Comparison of ENCODE assay signal across 10 cellular contexts in the genomic region with DNA sequence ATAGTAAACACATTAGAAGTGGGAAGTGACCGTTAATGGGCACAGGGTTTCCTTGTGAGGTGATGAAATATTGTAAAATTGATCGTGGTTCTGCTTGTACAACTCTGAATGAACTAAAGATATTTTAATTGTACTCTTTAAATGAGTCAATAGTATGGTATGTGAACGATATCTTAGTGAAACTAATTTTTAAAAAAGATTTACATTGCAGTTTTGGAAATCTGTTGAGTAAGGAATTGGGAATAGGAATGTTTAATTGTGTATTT. TPM values are rescaled to one million over a fixed set of nuclear protein-coding genes. Genes with fewer than 3 reads are reported as not detected.
A peak's percentile ranks its signal among the peaks of the same experiment; 100 is the strongest.
DNase-seq lines count a peak whose midpoint lies in the region; ATAC-seq, FAIRE-seq and TF ChIP-seq lines count a peak whose summit lies in the region.
"Had no signal": no experiment of that assay in that cellular context is flagged by ENCODE, and none has a peak within 500 bp of the region (broad histone marks: within the 10 kb centered on the region; RNA-seq: fewer than 3 reads in every experiment).

No MANE protein-coding gene starts in this region.

- peak overlapping the region; percentile 85 for H3K4me2 ChIP-seq in GM12878 (ENCODE audit: control insufficient read depth, insufficient read depth)

- H3K4me3 Mint-ChIP-seq in CD4-positive, alpha-beta T cell: peak overlapping the region; percentile 98
- H3K4me3 Mint-ChIP-seq in naive thymus-derived CD8-positive, alpha-beta T cell: peak overlapping the region in 9 of 10 donors; percentile 30 to 99 (median 98)

- H3K27me3 ChIP-seq in CD4-positive, alpha-beta T cell (ENCODE audit: control insufficient read depth, insufficient read depth, low read length): no peaks in the 10 kb centered on the region
- no peaks in the 10 kb centered on the region for H3K27me3 ChIP-seq in HUES6 (ENCODE audit: control insufficient read depth, insufficient read depth, low read length)
- H3K27me3 ChIP-seq in GM12878 (replicated peaks in 1 of 2; ENCODE audit: control insufficient read depth in 2 of 2, insufficient read depth in 2 of 2, low read length in 1 of 2): no peaks in the 10 kb centered on the region

- 10% methylated on average over 3 of the region's 3 CpGs for WGBS in GM12878 (ENCODE audit: insufficient coverage, insufficient replicate concordance, low lambda C conversion rate, missing lambda C conversion rate)

- no peaks in the 10 kb centered on the region for H3K27me3 Mint-ChIP-seq in CD4-positive, alpha-beta T cell
- H3K27me3 Mint-ChIP-seq in naive thymus-derived CD8-positive, alpha-beta T cell: no peaks in the 10 kb centered on the region

- H3K4me3 ChIP-seq in HUES6 (ENCODE audit: low read depth, low read length): peak overlapping the region; percentile 88
- peak overlapping the region; percentile 91 for H3K4me3 ChIP-seq in GM12878

- H3K79me2 ChIP-seq in GM12878 (ENCODE audit: control insufficient read depth, insufficient read depth, low read length): peaks cover 63% of the 10 kb centered on the region

- ATAC-seq in CD4-positive, alpha-beta T cell (ENCODE audit: poor library complexity): no peak
- ATAC-seq in GM12878 (no peak), HG02973 (IDR thresholded peaks at IDR 0.05; ENCODE audit: unreplicated experiment) (no peak)
- no peak for ATAC-seq in naive thymus-derived CD8-positive, alpha-beta T cell

- no peaks in the 10 kb centered on the region for H4K20me1 ChIP-seq in GM12878 (ENCODE audit: control insufficient read depth, insufficient read depth)

- CTCF ChIA-PET in CD4-positive, alpha-beta T cell (lab: Charles Lee): no interaction called here
- CTCF ChIA-PET in GM12878 (lab: Yijun Ruan, JAX): interaction anchor here (0.6 to 2.1 kb wide), 2 partner anchors 36 to 157 kb away, joined by 3 to 6 read pairs; partner anchors contain the start of gene PTGR2

- H3K4me1 ChIP-seq in HUES6 (ENCODE audit: control insufficient read depth, insufficient read depth, low read length) (peaks cover 10% of the 10 kb centered on the region), GM12878 (ENCODE audit: control insufficient read depth, insufficient read depth, low read length) (peaks cover 11% of the 10 kb centered on the region)

- intact Hi-C loops in CD4-positive, alpha-beta T cell (cut with DNase I, micrococcal nuclease): loop anchor here (5.0 to 10.0 kb wide), 2 partner anchors 36 to 164 kb away; partner anchors contain the start of gene PTGR2 (in 1 of the 2)
- intact Hi-C loops in GM12878 (cut with micrococcal nuclease; ENCODE audit: unreplicated experiment): loop anchor here (5.0 kb wide), 1 partner anchor 161 kb away; no protein-coding TSS in a partner anchor

- TF ChIP-seq POLR2A in GM12878 (IDR thresholded peaks at IDR 0.05; ENCODE audit: low read depth, low read length): no peak

- TF ChIP-seq CTCF in CD4-positive, alpha-beta T cell (IDR thresholded peaks at IDR 0.05): no peak
- no peak for TF ChIP-seq CTCF in GM12878 (IDR thresholded peaks at IDR 0.05 in 2 of 3, conservative IDR thresholded peaks at IDR 0.05 in 1 of 3; ENCODE audit: control insufficient read depth in 2 of 3, extremely low read depth in 1 of 3, insufficient read depth in 1 of 3, low read depth in 3 of 3, low read length in 3 of 3)

- peak overlapping the region; percentile 53 for H3K27ac ChIP-seq in CD4-positive, alpha-beta T cell (ENCODE audit: low read depth, low read length)
- H3K27ac ChIP-seq in HUES6 (ENCODE audit: low read depth, low read length) (no peak overlapping the region), GM12878 (ENCODE audit: control insufficient read depth, insufficient read depth) (peak overlapping the region; percentile 33; the same call in 1 of the 2 replicates)

- peaks cover 53% of the 10 kb centered on the region for H3K4me1 Mint-ChIP-seq in CD4-positive, alpha-beta T cell (ENCODE audit: low read depth)
- peaks cover 25 to 60% (median 55%) of the 10 kb centered on the region in 4 donors for H3K4me1 Mint-ChIP-seq in naive thymus-derived CD8-positive, alpha-beta T cell

- RAD21 ChIA-PET in GM12878 (lab: Charles Lee; ENCODE audit: unreplicated experiment): interaction anchor here (0.6 kb wide), 2 partner anchors 39 to 797 kb away, joined by 3 to 4 read pairs; no protein-coding TSS in a partner anchor

- no peak for TF ChIP-seq EP300 in GM12878 (IDR thresholded peaks at IDR 0.05; ENCODE audit: borderline replicate concordance in 1 of 2, control insufficient read depth in 1 of 2, low read depth in 2 of 2, low read length in 2 of 2)

- SMC1A ChIA-PET in GM12878 (lab: Charles Lee; ENCODE audit: uncharacterized antibody, unreplicated experiment): interaction anchor here (0.5 to 1.3 kb wide), 3 partner anchors 10 to 243 kb away, joined by 3 read pairs; no protein-coding TSS in a partner anchor

- peak overlapping the region; percentile 94 for H3K27ac Mint-ChIP-seq in CD4-positive, alpha-beta T cell
- H3K27ac Mint-ChIP-seq in naive thymus-derived CD8-positive, alpha-beta T cell: peak overlapping the region in 9 of 10 donors; percentile 98 to 100 (median 99)

- FAIRE-seq in GM12878 (lab: Jason Lieb, UNC): no peak
- no peak for FAIRE-seq in HTR-8/SVneo (lab: Jason Lieb, UNC)
- FAIRE-seq: GM18507 had no signal

- H3K9me3 ChIP-seq in CD4-positive, alpha-beta T cell (ENCODE audit: control insufficient read depth, low read length): no peaks in the 10 kb centered on the region
- H3K9me3 ChIP-seq in HUES6 (ENCODE audit: control insufficient read depth, insufficient read depth, low read depth, low read length): no peaks in the 10 kb centered on the region
- H3K9me3 ChIP-seq in GM12878 (replicated peaks; ENCODE audit: control insufficient read depth, insufficient read depth, low read length): no peaks in the 10 kb centered on the region

- POLR2A ChIA-PET in CD4-positive, alpha-beta T cell (lab: Charles Lee): interaction anchor here (1.1 to 3.8 kb wide), 4 partner anchors 19 to 830 kb away, joined by 3 to 31 read pairs (median 12); partner anchors contain the start of genes PTGR2 and RBM25
- POLR2A ChIA-PET in GM12878 (lab: Charles Lee): interaction anchor here (0.6 kb wide), 1 partner anchor 139 kb away, joined by 3 read pairs; no protein-coding TSS in a partner anchor
- POLR2A ChIA-PET in naive thymus-derived CD8-positive, alpha-beta T cell (lab: Charles Lee): interaction anchor here (0.5 to 0.9 kb wide), 4 partner anchors 37 to 177 kb away, joined by 3 to 5 read pairs (median 3); partner anchors contain the start of gene PTGR2

- peaks cover 9% of the 10 kb centered on the region for H3K36me3 ChIP-seq in HUES6 (ENCODE audit: control insufficient read depth, insufficient read depth, low read length)
- peaks cover 0 to 3% of the 10 kb centered on the region in 2 experiments; a peak in 1 of 4 replicates for H3K36me3 ChIP-seq in GM12878 (ENCODE audit: control insufficient read depth in 2 of 2, insufficient read depth in 2 of 2, low read length in 1 of 2)

- no peak for TF ChIP-seq RAD21 in GM12878 (IDR thresholded peaks at IDR 0.05; ENCODE audit: insufficient read depth, low read depth, low read length)

- DNase-seq in CD4-positive, alpha-beta T cell: no peak
- DNase-seq in GM12878 (ENCODE audit: low read depth, low spot score) (no peak), hippocampal formation (lab: John Stamatoyannopoulos, UW) (no peak), NCI-H187 (lab: John Stamatoyannopoulos, UW) (no peak), HTR-8/SVneo (ENCODE audit: insufficient read length, low spot score) (no peak)
- DNase-seq in naive thymus-derived CD8-positive, alpha-beta T cell: no peak
- DNase-seq: NCI-H2227 treated with DMSO at 0.1 percent for 48 hours had no signal

- no TSS peak for BruUV-seq in GM12878 (replicated peaks; lab: Mats Ljungman, UMichigan)

- H3K36me3 Mint-ChIP-seq in CD4-positive, alpha-beta T cell (ENCODE audit: low read depth): peaks cover 32% of the 10 kb centered on the region
- peaks cover 0 to 21% (median 0%) of the 10 kb centered on the region in 3 donors for H3K36me3 Mint-ChIP-seq in naive thymus-derived CD8-positive, alpha-beta T cell

- H2AFZ ChIP-seq in GM12878 (ENCODE audit: control insufficient read depth, low read depth, low read length): no peak overlapping the region

- no peaks in the 10 kb centered on the region for H3K9me3 Mint-ChIP-seq in CD4-positive, alpha-beta T cell
- H3K9me3 Mint-ChIP-seq in naive thymus-derived CD8-positive, alpha-beta T cell: no peaks in the 10 kb centered on the region

- H3K9ac ChIP-seq in HUES6 (ENCODE audit: low read length) (peak overlapping the region; percentile 29), GM12878 (ENCODE audit: control insufficient read depth, insufficient read depth, low read length) (no peak overlapping the region; the same call in 1 of the 2 replicates)

- in situ Hi-C loops in GM12878 (cut with MboI): no loop called here

RNA-seq across cellular contexts. Expression of gene ZNF410, which starts 1.7 kb away (rescaled TPM):
- 10 to 100 TPM; 74.3 to 81.1 TPM for total RNA-seq in CD4-positive, alpha-beta T cell
- 93.5 and 105 TPM in 2 replicates for total RNA-seq in GM12878 (2013; cell fraction: nucleolus; rRNA removed)
- total RNA-seq in GM12878 (2014; rRNA removed) (50.7 and 54.7 TPM in 2 replicates), GM12878 (2014; rRNA removed; fragmentation: Illumina TruSeq; extraction: Trizol) (43.0 and 44.3 TPM in 2 replicates), GM12878 (2021) (32.1 and 33.9 TPM in 2 replicates)
- polyA plus RNA-seq in GM12878 (2011; ENCODE audit: low read depth): 22.6 TPM
- polyA plus RNA-seq in GM12878 (2011; rRNA removed) (41.7 and 49.3 TPM in 2 replicates), GM12878 (2014; fragmentation: Illumina TruSeq; extraction: Trizol) (41.7 and 45.5 TPM in 2 replicates), GM12878 (2014; fragmentation: Nextera tagmentation; extraction: Ambion mirVana) (10 to 100 TPM; 51.2 to 56.6 TPM), GM12878 (2014; rRNA removed) (30.1 and 31.2 TPM in 2 replicates), GM12878 (2016; fragmentation: Nextera tagmentation; extraction: Ambion mirVana) (10 to 100 TPM; 51.2 to 52.9 TPM)
- polyA plus RNA-seq in GM12878 (2011; cell fraction: cytosol; rRNA removed): 29.0 and 31.3 TPM in 2 replicates
- polyA plus RNA-seq in GM12878 (2011; cell fraction: nucleus; rRNA removed): 28.6 and 29.7 TPM in 2 replicates
- 20.2 and 24.2 TPM in 2 replicates for polyA plus RNA-seq in GM12878 (2012)
- 60.2 and 63.8 TPM in 2 replicates for polyA minus RNA-seq in GM12878 (2011; rRNA and poly(A)+ RNA removed)
- polyA minus RNA-seq in GM12878 (2011; cell fraction: cytosol; rRNA and poly(A)+ RNA removed): 12.0 and 13.3 TPM in 2 replicates
- polyA minus RNA-seq in GM12878 (2011; cell fraction: nucleus; rRNA and poly(A)+ RNA removed): 33.1 and 45.2 TPM in 2 replicates
- total RNA-seq in naive thymus-derived CD8-positive, alpha-beta T cell: 10 to 100 TPM; 50.6 to 56.9 TPM
- 10 to 100 TPM; 50.6 to 64.8 (median 50.8) TPM for polyA plus RNA-seq in naive thymus-derived CD8-positive, alpha-beta T cell

RNA-seq across cellular contexts. Expression of gene PTGR2, which starts 36.8 kb away (rescaled TPM):
- total RNA-seq in CD4-positive, alpha-beta T cell: 1 to 10 TPM in 1 of 2 experiments, under 1 TPM in 1; 0.70 to 1.1 TPM
- 12.8 and 18.8 TPM in 2 replicates for total RNA-seq in GM12878 (2013; cell fraction: nucleolus; rRNA removed)
- total RNA-seq in GM12878 (2014; rRNA removed): 4.2 and 5.9 TPM in 2 replicates
- total RNA-seq in GM12878 (2014; rRNA removed; fragmentation: Illumina TruSeq; extraction: Trizol): 8.5 and 10.0 TPM in 2 replicates
- total RNA-seq in GM12878 (2021): 5.3 and 6.1 TPM in 2 replicates
- polyA plus RNA-seq in GM12878 (2011; ENCODE audit: low read depth): 2.2 TPM
- 3.3 and 5.6 TPM in 2 replicates for polyA plus RNA-seq in GM12878 (2011; rRNA removed)
- polyA plus RNA-seq in GM12878 (2011; cell fraction: cytosol; rRNA removed): 0.47 and 0.63 TPM in 2 replicates
- 1.3 and 1.5 TPM in 2 replicates for polyA plus RNA-seq in GM12878 (2011; cell fraction: nucleus; rRNA removed)
- 3.8 and 5.8 TPM in 2 replicates for polyA plus RNA-seq in GM12878 (2012)
- 11.8 and 12.8 TPM in 2 replicates for polyA plus RNA-seq in GM12878 (2014; fragmentation: Illumina TruSeq; extraction: Trizol)
- 1 to 10 TPM; 8.9 to 9.6 TPM for polyA plus RNA-seq in GM12878 (2014; fragmentation: Nextera tagmentation; extraction: Ambion mirVana)
- 5.5 and 8.0 TPM in 2 replicates for polyA plus RNA-seq in GM12878 (2014; rRNA removed)
- 1 to 10 TPM; 7.6 to 9.7 TPM for polyA plus RNA-seq in GM12878 (2016; fragmentation: Nextera tagmentation; extraction: Ambion mirVana)
- 0.51 and 1.0 TPM in 2 replicates for polyA minus RNA-seq in GM12878 (2011; rRNA and poly(A)+ RNA removed)
- not detected in 2 replicates for polyA minus RNA-seq in GM12878 (2011; cell fraction: cytosol; rRNA and poly(A)+ RNA removed)
- polyA minus RNA-seq in GM12878 (2011; cell fraction: nucleus; rRNA and poly(A)+ RNA removed): 0.97 and 1.2 TPM in 2 replicates
- total RNA-seq in naive thymus-derived CD8-positive, alpha-beta T cell: 1 to 10 TPM; 8.7 to 9.4 TPM
- polyA plus RNA-seq in naive thymus-derived CD8-positive, alpha-beta T cell: 1 to 10 TPM; 4.4 to 5.9 (median 5.1) TPM
